ENCODE assay signal across 2 cellular contexts in the genomic region with DNA sequence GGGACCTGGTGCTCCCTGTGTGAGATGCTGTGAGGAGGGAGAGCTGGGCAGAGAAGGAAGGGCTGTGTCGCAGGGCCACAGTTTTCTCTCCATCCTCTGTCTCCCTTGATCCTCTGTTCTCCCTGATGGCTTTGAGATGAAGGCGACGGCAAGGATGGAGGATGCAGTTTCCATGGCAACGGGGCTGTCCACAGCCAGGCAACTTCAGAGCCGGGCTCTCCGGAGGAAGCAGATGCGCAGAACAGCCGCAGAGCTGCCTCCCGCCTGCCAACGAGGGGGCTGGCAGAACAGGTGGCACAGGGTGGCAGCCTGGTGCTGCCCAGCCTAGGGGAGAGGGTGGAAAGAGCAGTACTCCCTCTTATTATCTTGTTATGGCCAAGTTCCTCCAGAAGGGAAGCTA.
TF ChIP-seq lines count a peak whose summit lies in the region.

No MANE protein-coding gene starts in this region.

TF ChIP-seq in SK-N-SH, 30 proteins besides CTCF, POLR2A, EP300 and RAD21 (continued from another document):
- TF ChIP-seq PBX3 (IDR thresholded peaks at IDR 0.05): no peak
- TF ChIP-seq FOSL2 (IDR thresholded peaks at IDR 0.05; ENCODE audit: borderline replicate concordance, low read depth): no peak
- TF ChIP-seq RCOR1 (IDR thresholded peaks at IDR 0.05; ENCODE audit: low read length): no peak
- TF ChIP-seq TCF12 (IDR thresholded peaks at IDR 0.05): no peak
- TF ChIP-seq, protein P1, sequence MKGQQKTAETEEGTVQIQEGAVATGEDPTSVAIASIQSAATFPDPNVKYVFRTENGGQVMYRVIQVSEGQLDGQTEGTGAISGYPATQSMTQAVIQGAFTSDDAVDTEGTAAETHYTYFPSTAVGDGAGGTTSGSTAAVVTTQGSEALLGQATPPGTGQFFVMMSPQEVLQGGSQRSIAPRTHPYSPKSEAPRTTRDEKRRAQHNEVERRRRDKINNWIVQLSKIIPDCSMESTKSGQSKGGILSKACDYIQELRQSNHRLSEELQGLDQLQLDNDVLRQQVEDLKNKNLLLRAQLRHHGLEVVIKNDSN (IDR thresholded peaks at IDR 0.05; ENCODE audit: borderline replicate concordance, low read depth): no peak
- TF ChIP-seq JUND (IDR thresholded peaks at IDR 0.05): no peak
- TF ChIP-seq EZH2phosphoT487 (IDR thresholded peaks at IDR 0.05; ENCODE audit: borderline replicate concordance, low read depth): no peak
- TF ChIP-seq, protein P2, sequence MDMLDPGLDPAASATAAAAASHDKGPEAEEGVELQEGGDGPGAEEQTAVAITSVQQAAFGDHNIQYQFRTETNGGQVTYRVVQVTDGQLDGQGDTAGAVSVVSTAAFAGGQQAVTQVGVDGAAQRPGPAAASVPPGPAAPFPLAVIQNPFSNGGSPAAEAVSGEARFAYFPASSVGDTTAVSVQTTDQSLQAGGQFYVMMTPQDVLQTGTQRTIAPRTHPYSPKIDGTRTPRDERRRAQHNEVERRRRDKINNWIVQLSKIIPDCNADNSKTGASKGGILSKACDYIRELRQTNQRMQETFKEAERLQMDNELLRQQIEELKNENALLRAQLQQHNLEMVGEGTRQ (IDR thresholded peaks at IDR 0.05; ENCODE audit: borderline replicate concordance, low read depth, low read length): no peak
- no peak for TF ChIP-seq NRF1 (IDR thresholded peaks at IDR 0.05; ENCODE audit: low read depth, low read length)
- TF ChIP-seq, protein P3, sequence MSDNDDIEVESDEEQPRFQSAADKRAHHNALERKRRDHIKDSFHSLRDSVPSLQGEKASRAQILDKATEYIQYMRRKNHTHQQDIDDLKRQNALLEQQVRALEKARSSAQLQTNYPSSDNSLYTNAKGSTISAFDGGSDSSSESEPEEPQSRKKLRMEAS (IDR thresholded peaks at IDR 0.05; ENCODE audit: low read depth): no peak
- TF ChIP-seq, protein P4, sequence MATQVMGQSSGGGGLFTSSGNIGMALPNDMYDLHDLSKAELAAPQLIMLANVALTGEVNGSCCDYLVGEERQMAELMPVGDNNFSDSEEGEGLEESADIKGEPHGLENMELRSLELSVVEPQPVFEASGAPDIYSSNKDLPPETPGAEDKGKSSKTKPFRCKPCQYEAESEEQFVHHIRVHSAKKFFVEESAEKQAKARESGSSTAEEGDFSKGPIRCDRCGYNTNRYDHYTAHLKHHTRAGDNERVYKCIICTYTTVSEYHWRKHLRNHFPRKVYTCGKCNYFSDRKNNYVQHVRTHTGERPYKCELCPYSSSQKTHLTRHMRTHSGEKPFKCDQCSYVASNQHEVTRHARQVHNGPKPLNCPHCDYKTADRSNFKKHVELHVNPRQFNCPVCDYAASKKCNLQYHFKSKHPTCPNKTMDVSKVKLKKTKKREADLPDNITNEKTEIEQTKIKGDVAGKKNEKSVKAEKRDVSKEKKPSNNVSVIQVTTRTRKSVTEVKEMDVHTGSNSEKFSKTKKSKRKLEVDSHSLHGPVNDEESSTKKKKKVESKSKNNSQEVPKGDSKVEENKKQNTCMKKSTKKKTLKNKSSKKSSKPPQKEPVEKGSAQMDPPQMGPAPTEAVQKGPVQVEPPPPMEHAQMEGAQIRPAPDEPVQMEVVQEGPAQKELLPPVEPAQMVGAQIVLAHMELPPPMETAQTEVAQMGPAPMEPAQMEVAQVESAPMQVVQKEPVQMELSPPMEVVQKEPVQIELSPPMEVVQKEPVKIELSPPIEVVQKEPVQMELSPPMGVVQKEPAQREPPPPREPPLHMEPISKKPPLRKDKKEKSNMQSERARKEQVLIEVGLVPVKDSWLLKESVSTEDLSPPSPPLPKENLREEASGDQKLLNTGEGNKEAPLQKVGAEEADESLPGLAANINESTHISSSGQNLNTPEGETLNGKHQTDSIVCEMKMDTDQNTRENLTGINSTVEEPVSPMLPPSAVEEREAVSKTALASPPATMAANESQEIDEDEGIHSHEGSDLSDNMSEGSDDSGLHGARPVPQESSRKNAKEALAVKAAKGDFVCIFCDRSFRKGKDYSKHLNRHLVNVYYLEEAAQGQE (IDR thresholded peaks at IDR 0.05; ENCODE audit: low read depth, low read length): no peak
- TF ChIP-seq RXRA (IDR thresholded peaks at IDR 0.05; ENCODE audit: borderline replicate concordance, low read depth): no peak
- no peak for TF ChIP-seq FOXM1 (IDR thresholded peaks at IDR 0.05; ENCODE audit: low read depth)

TF ChIP-seq in SK-N-SH treated with all-trans-retinoic acid at 6 μM for 48 hours, 23 proteins besides CTCF, POLR2A, EP300 and RAD21 (continued from another document):
- TF ChIP-seq CREB5 (CRISPR knock-in tag; IDR thresholded peaks at IDR 0.05; ENCODE audit: low read depth) (no peak), ZNF8 (CRISPR knock-in tag; IDR thresholded peaks at IDR 0.05) (no peak), ZFP3 (CRISPR knock-in tag; IDR thresholded peaks at IDR 0.05) (no peak), RARB (CRISPR knock-in tag; IDR thresholded peaks at IDR 0.05) (no peak), TCF4 (CRISPR knock-in tag; IDR thresholded peaks at IDR 0.05; ENCODE audit: borderline replicate concordance) (no peak), ZC3H10 (CRISPR knock-in tag; IDR thresholded peaks at IDR 0.05) (no peak), ISL1 (CRISPR knock-in tag; IDR thresholded peaks at IDR 0.05) (no peak)
- TF ChIP-seq, protein P5, sequence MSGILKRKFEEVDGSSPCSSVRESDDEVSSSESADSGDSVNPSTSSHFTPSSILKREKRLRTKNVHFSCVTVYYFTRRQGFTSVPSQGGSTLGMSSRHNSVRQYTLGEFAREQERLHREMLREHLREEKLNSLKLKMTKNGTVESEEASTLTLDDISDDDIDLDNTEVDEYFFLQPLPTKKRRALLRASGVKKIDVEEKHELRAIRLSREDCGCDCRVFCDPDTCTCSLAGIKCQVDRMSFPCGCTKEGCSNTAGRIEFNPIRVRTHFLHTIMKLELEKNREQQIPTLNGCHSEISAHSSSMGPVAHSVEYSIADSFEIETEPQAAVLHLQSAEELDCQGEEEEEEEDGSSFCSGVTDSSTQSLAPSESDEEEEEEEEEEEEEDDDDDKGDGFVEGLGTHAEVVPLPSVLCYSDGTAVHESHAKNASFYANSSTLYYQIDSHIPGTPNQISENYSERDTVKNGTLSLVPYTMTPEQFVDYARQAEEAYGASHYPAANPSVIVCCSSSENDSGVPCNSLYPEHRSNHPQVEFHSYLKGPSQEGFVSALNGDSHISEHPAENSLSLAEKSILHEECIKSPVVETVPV (CRISPR knock-in tag; IDR thresholded peaks at IDR 0.05): no peak
TF ChIP-seq in SK-N-SH treated with all-trans-retinoic acid at 6 μM for 48 hours: peak in this region for 0.
